ENCODE assay signal across 9 cellular contexts in the genomic region with DNA sequence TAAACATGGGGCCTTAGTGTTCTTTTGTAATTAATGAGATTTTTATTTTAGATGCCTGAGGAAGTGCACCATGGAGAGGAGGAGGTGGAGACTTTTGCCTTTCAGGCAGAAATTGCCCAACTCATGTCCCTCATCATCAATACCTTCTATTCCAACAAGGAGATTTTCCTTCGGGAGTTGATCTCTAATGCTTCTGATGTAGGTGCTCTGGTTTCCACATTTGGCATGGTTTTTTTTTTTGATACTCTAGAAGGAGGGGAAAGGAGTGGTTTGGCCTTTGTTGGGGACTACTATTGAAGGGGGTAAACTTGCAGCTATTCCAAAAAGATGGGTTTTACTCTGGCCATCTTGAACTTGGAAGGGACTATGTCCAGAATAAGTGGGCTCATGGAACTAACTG. TPM values are rescaled to one million over a fixed set of nuclear protein-coding genes. Genes with fewer than 3 reads are reported as not detected.
DNase-seq lines count a peak whose midpoint lies in the region; ATAC-seq lines count a peak whose summit lies in the region.
"Had no signal": no experiment of that assay in that cellular context is flagged by ENCODE, and none has a peak within 500 bp of the region (broad histone marks: within the 10 kb centered on the region; RNA-seq: fewer than 3 reads in every experiment).

No MANE protein-coding gene starts in this region.

- POLR2A ChIA-PET in activated naive CD8-positive, alpha-beta T cell treated with anti-CD3 and anti-CD28 coated beads, Interleukin-2, amount 10 ng/mL, durations not matched to agents 7 days and 5 days (lab: Charles Lee), result interaction anchor here (3.5 to 4.2 kb wide), 3 partner anchors 8 to 25 kb away, joined by 30 to 111 read pairs (median 44); a partner anchor contains a TSS

- DNase-seq in T-helper 2 cell treated with Interferon-gamma antibody and Interleukin-4, amounts not matched to agents 5 μg/mL and 100 μg/mL, for 36 hours (ENCODE audit: low spot score), result no peak
- DNase-seq in T-helper 2 cell (no peak), immature natural killer cell (no peak), substantia nigra (lab: John Stamatoyannopoulos, UW) (no peak), NCI-H345 treated with DMSO at 0.1 percent for 48 hours (lab: John Stamatoyannopoulos, UW; ENCODE audit: unreplicated experiment) (no peak)
- no peak for DNase-seq in activated naive CD8-positive, alpha-beta T cell treated with anti-CD3 and anti-CD28 coated beads, Interleukin-2, amount 10 ng/mL, durations not matched to agents 7 days and 5 days
- DNase-seq: stimulated activated CD4-positive, alpha-beta T cell treated with anti-CD3 and anti-CD28 coated beads, Interleukin-12 subunit alpha, Interleukin-12 subunit beta, amount 100 ng/mL, for 4 hours had no signal

- H3K27ac ChIP-seq in substantia nigra (ENCODE audit: low read depth, low read length, poor library complexity, severe bottlenecking), result peak overlapping the region; percentile 100

- no peak for ATAC-seq in activated naive CD8-positive, alpha-beta T cell treated with anti-CD3 and anti-CD28 coated beads, Interleukin-2, amount 10 ng/mL, durations not matched to agents 7 days and 5 days (ENCODE audit: low read depth)
- no peak for ATAC-seq in HG02973 (IDR thresholded peaks at IDR 0.05; ENCODE audit: unreplicated experiment)
- no peak for ATAC-seq in HG02642 (IDR thresholded peaks at IDR 0.05; ENCODE audit: poor library complexity, unreplicated experiment)

- H3K27me3 Mint-ChIP-seq in T-helper 2 cell treated with Interferon-gamma antibody and Interleukin-4, amounts not matched to agents 5 μg/mL and 100 μg/mL, for 36 hours (ENCODE audit: low read depth), result peaks cover 2% of the 10 kb centered on the region
- peaks cover 7% of the 10 kb centered on the region for H3K27me3 Mint-ChIP-seq in activated naive CD8-positive, alpha-beta T cell treated with anti-CD3 and anti-CD28 coated beads, Interleukin-2, amount 10 ng/mL, durations not matched to agents 7 days and 5 days
- H3K27me3 Mint-ChIP-seq in immature natural killer cell (ENCODE audit: low read depth in 3 of 3), result peaks cover 20 to 33% (median 31%) of the 10 kb centered on the region in 3 donors

- H3K36me3 Mint-ChIP-seq in T-helper 2 cell treated with Interferon-gamma antibody and Interleukin-4, amounts not matched to agents 5 μg/mL and 100 μg/mL, for 36 hours (ENCODE audit: low read depth), result peaks cover 64% of the 10 kb centered on the region
- H3K36me3 Mint-ChIP-seq in activated naive CD8-positive, alpha-beta T cell treated with anti-CD3 and anti-CD28 coated beads, Interleukin-2, amount 10 ng/mL, durations not matched to agents 7 days and 5 days, result peaks cover 38% of the 10 kb centered on the region
- H3K36me3 Mint-ChIP-seq in immature natural killer cell, result peaks cover 22 to 41% (median 25%) of the 10 kb centered on the region in 3 donors

- H3K4me3 Mint-ChIP-seq in T-helper 2 cell treated with Interferon-gamma antibody and Interleukin-4, amounts not matched to agents 5 μg/mL and 100 μg/mL, for 36 hours, result peak overlapping the region; percentile 98
- peak overlapping the region; percentile 99 for H3K4me3 Mint-ChIP-seq in activated naive CD8-positive, alpha-beta T cell treated with anti-CD3 and anti-CD28 coated beads, Interleukin-2, amount 10 ng/mL, durations not matched to agents 7 days and 5 days
- H3K4me3 Mint-ChIP-seq in immature natural killer cell, result peak overlapping the region; percentile 93 to 100 (median 98)

- H3K4me1 Mint-ChIP-seq in T-helper 2 cell treated with Interferon-gamma antibody and Interleukin-4, amounts not matched to agents 5 μg/mL and 100 μg/mL, for 36 hours (ENCODE audit: low read depth), result peaks cover 41% of the 10 kb centered on the region
- H3K4me1 Mint-ChIP-seq in activated naive CD8-positive, alpha-beta T cell treated with anti-CD3 and anti-CD28 coated beads, Interleukin-2, amount 10 ng/mL, durations not matched to agents 7 days and 5 days, result peaks cover 50% of the 10 kb centered on the region
- H3K4me1 Mint-ChIP-seq in immature natural killer cell, result peaks cover 39 to 52% of the 10 kb centered on the region in 2 donors

- H3K9me3 Mint-ChIP-seq in T-helper 2 cell treated with Interferon-gamma antibody and Interleukin-4, amounts not matched to agents 5 μg/mL and 100 μg/mL, for 36 hours, result no peaks in the 10 kb centered on the region
- no peaks in the 10 kb centered on the region for H3K9me3 Mint-ChIP-seq in activated naive CD8-positive, alpha-beta T cell treated with anti-CD3 and anti-CD28 coated beads, Interleukin-2, amount 10 ng/mL, durations not matched to agents 7 days and 5 days
- no peaks in the 10 kb centered on the region for H3K9me3 Mint-ChIP-seq in immature natural killer cell

- peak overlapping the region; percentile 97 for H3K27ac Mint-ChIP-seq in T-helper 2 cell treated with Interferon-gamma antibody and Interleukin-4, amounts not matched to agents 5 μg/mL and 100 μg/mL, for 36 hours
- H3K27ac Mint-ChIP-seq in activated naive CD8-positive, alpha-beta T cell treated with anti-CD3 and anti-CD28 coated beads, Interleukin-2, amount 10 ng/mL, durations not matched to agents 7 days and 5 days, result peak overlapping the region; percentile 99
- peak overlapping the region; percentile 67 to 97 (median 96) for H3K27ac Mint-ChIP-seq in immature natural killer cell

RNA-seq across cellular contexts. Expression of a gene that starts 1.7 kb away (rescaled TPM):
- 100 to 1,000 TPM; 453 to 466 TPM for total RNA-seq in activated naive CD8-positive, alpha-beta T cell treated with anti-CD3 and anti-CD28 coated beads, Interleukin-2, amount 10 ng/mL, durations not matched to agents 7 days and 5 days
- polyA plus RNA-seq in immature natural killer cell, result 100 to 1,000 TPM; 185 to 309 (median 280) TPM

RNA-seq across cellular contexts. Expression of a gene that starts 8.7 kb away (rescaled TPM):
- 10 to 100 TPM; 28.4 TPM for total RNA-seq in activated naive CD8-positive, alpha-beta T cell treated with anti-CD3 and anti-CD28 coated beads, Interleukin-2, amount 10 ng/mL, durations not matched to agents 7 days and 5 days
- 100 to 1,000 TPM in 1 of 3 donors, 10 to 100 TPM in 2; 64.1 to 119 (median 69.1) TPM for polyA plus RNA-seq in immature natural killer cell

RNA-seq across cellular contexts. Expression of a gene that starts 16.8 kb away (rescaled TPM):
- total RNA-seq in activated naive CD8-positive, alpha-beta T cell treated with anti-CD3 and anti-CD28 coated beads, Interleukin-2, amount 10 ng/mL, durations not matched to agents 7 days and 5 days, result 10 to 100 TPM; 14.0 to 14.3 TPM
- 1 to 10 TPM; 3.8 to 8.4 (median 8.3) TPM for polyA plus RNA-seq in immature natural killer cell

RNA-seq across cellular contexts. Expression of a gene that starts 21.7 kb away (rescaled TPM):
- not detected for total RNA-seq in activated naive CD8-positive, alpha-beta T cell treated with anti-CD3 and anti-CD28 coated beads, Interleukin-2, amount 10 ng/mL, durations not matched to agents 7 days and 5 days
- polyA plus RNA-seq in immature natural killer cell, result not detected

RNA-seq across cellular contexts. Expression of a gene that starts 25.2 kb away (rescaled TPM):
- 10 to 100 TPM; 22.5 to 24.0 TPM for total RNA-seq in activated naive CD8-positive, alpha-beta T cell treated with anti-CD3 and anti-CD28 coated beads, Interleukin-2, amount 10 ng/mL, durations not matched to agents 7 days and 5 days
- 1 to 10 TPM; 1.5 to 3.0 (median 1.8) TPM for polyA plus RNA-seq in immature natural killer cell
